Comparison of ENCODE assay signal across 14 cellular contexts in genomic region chr3:126025116-126025729, GRCh38. TPM values are rescaled to one million over a fixed set of nuclear protein-coding genes. Genes with fewer than 3 reads are reported as not detected.
"Had no signal": no experiment of that assay in that cellular context is flagged by ENCODE, and none has a peak within 500 bp of the region (broad histone marks: within the 10 kb centered on the region; RNA-seq: fewer than 3 reads in every experiment).

No MANE protein-coding gene starts in this region.

- H3K27ac Mint-ChIP-seq: activated naive CD8-positive, alpha-beta T cell treated with anti-CD3 and anti-CD28 coated beads, Interleukin-2, amount 10 ng/mL, durations not matched to agents 7 days and 5 days had no signal

- ATAC-seq: esophagus mucosa; naive thymus-derived CD8-positive, alpha-beta T cell had no signal

- DNase-seq: activated CD4-positive, alpha-beta T cell treated with anti-CD3 and anti-CD28 coated beads for 4 hours; activated naive CD8-positive, alpha-beta T cell treated with anti-CD3 and anti-CD28 coated beads, Interleukin-2, amount 10 ng/mL, durations not matched to agents 7 days and 5 days; anterior cingulate cortex; glutamatergic neuron; naive thymus-derived CD8-positive, alpha-beta T cell; sigmoid colon; stimulated activated CD4-positive, alpha-beta T cell treated with anti-CD3 and anti-CD28 coated beads, Interleukin-2, amount 100 ng/mL, for 24 hours; stimulated activated naive CD8-positive, alpha-beta T cell treated with anti-CD3 and anti-CD28 coated beads, Interleukin-15, Interleukin-2, amounts not matched to agents 100 U/mL and 50 U/mL, for 24 hours; T-helper 1 cell had no signal

- H3K27me3 ChIP-seq: breast epithelium, sigmoid colon, suprapubic skin had no signal

- H3K9me3 ChIP-seq: suprapubic skin had no signal

- H3K4me1 ChIP-seq: breast epithelium, suprapubic skin had no signal

- H3K4me3 Mint-ChIP-seq: activated naive CD8-positive, alpha-beta T cell treated with anti-CD3 and anti-CD28 coated beads, Interleukin-2, amount 10 ng/mL, durations not matched to agents 7 days and 5 days had no signal

- H3K4me3 ChIP-seq: breast epithelium, sigmoid colon, suprapubic skin had no signal

- H3K27me3 Mint-ChIP-seq: activated naive CD8-positive, alpha-beta T cell treated with anti-CD3 and anti-CD28 coated beads, Interleukin-2, amount 10 ng/mL, durations not matched to agents 7 days and 5 days; naive thymus-derived CD8-positive, alpha-beta T cell had no signal

- H3K36me3 ChIP-seq: breast epithelium had no signal

- H3K27ac ChIP-seq: breast epithelium, sigmoid colon, suprapubic skin had no signal

RNA-seq across cellular contexts. Expression of gene ROPN1B, which starts 56.2 kb away (rescaled TPM):
- total RNA-seq: activated naive CD8-positive, alpha-beta T cell treated with anti-CD3 and anti-CD28 coated beads, Interleukin-2, amount 10 ng/mL, durations not matched to agents 7 days and 5 days; dermis microvascular lymphatic vessel endothelial cell; esophagus mucosa; lung microvascular endothelial cell; naive thymus-derived CD8-positive, alpha-beta T cell had no signal
- polyA plus RNA-seq: naive thymus-derived CD8-positive, alpha-beta T cell had no signal
